In genomic region chr3:135887220-135887619, GRCh38 we compare ENCODE assay signal across 20 cellular contexts.
DNase-seq lines count a peak whose midpoint lies in the region; ATAC-seq and TF ChIP-seq lines count a peak whose summit lies in the region.
"Had no signal": no experiment of that assay in that cellular context is flagged by ENCODE, and none has a peak within 500 bp of the region (broad histone marks: within the 10 kb centered on the region; RNA-seq: fewer than 3 reads in every experiment).

No MANE protein-coding gene starts in this region.

- 0% methylated on average over 1 of the region's 2 CpGs; no CpG with 5 or more reads in 1 of the 2 experiments for WGBS in IMR-90 (ENCODE audit: extremely low coverage in 2 of 2, insufficient read length in 1 of 2), 2 experiments
- WGBS in mammary epithelial cell (ENCODE audit: low coverage, missing lambda C conversion rate), result 23% methylated on average over 2 of the region's 2 CpGs

- H3K4me3 Mint-ChIP-seq in activated CD4-positive, alpha-beta memory T cell treated with anti-CD3 and anti-CD28 coated beads, Interleukin-2, amount 10 ng/mL, durations not matched to agents 7 days and 5 days, result no peak overlapping the region
- H3K4me3 Mint-ChIP-seq: activated CD4-positive, alpha-beta T cell treated with anti-CD3 and anti-CD28 coated beads, Interleukin-2, amount 10 ng/mL, durations not matched to agents 24 days and 14 days; activated naive CD8-positive, alpha-beta T cell treated with anti-CD3 and anti-CD28 coated beads, Interleukin-2, amount 10 ng/mL, durations not matched to agents 7 days and 5 days had no signal

- no peak for TF ChIP-seq POLR2A in IMR-90 (IDR thresholded peaks at IDR 0.05; ENCODE audit: low read depth, low read length)

- no peaks in the 10 kb centered on the region for H3K9me3 Mint-ChIP-seq in activated CD4-positive, alpha-beta memory T cell treated with anti-CD3 and anti-CD28 coated beads, Interleukin-2, amount 10 ng/mL, durations not matched to agents 7 days and 5 days
- H3K9me3 Mint-ChIP-seq: activated CD4-positive, alpha-beta T cell treated with anti-CD3 and anti-CD28 coated beads, Interleukin-2, amount 10 ng/mL, durations not matched to agents 24 days and 14 days; activated naive CD8-positive, alpha-beta T cell treated with anti-CD3 and anti-CD28 coated beads, Interleukin-2, amount 10 ng/mL, durations not matched to agents 7 days and 5 days had no signal

- dilution Hi-C loops in IMR-90 (cut with HindIII; ENCODE audit: low sequenced_read_pairs, unreplicated experiment) (no loop called here), mammary epithelial cell (cut with HindIII; ENCODE audit: low sequenced_read_pairs) (loop anchor here (25.0 kb wide), 1 partner anchor 125 kb away; no protein-coding TSS in a partner anchor)

- H4K91ac ChIP-seq in IMR-90 (ENCODE audit: insufficient read depth, low read depth, low read length), result no peak overlapping the region

- no peak overlapping the region for H4K5ac ChIP-seq in IMR-90 (ENCODE audit: low read depth, low read length)

- no peak overlapping the region for H2BK5ac ChIP-seq in IMR-90 (ENCODE audit: low read depth, low read length, poor library complexity, severe bottlenecking)

- H4K8ac ChIP-seq in IMR-90 (ENCODE audit: low read depth in 2 of 2, low read length in 2 of 2), result no peak overlapping the region

- no peak overlapping the region for H3K4ac ChIP-seq in IMR-90 (ENCODE audit: low read depth, low read length)

- H3K27me3 ChIP-seq in IMR-90 (ENCODE audit: control insufficient read depth, insufficient read depth, low read length) (no peaks in the 10 kb centered on the region), mammary epithelial cell (ENCODE audit: insufficient read depth, low read length) (no peaks in the 10 kb centered on the region)
- H3K27me3 ChIP-seq: SJCRH30, tibial artery had no signal

- H3K18ac ChIP-seq in IMR-90 (ENCODE audit: low read depth, low read length), result no peak overlapping the region

- DNase-seq in ELR (ENCODE audit: low read depth) (peak; percentile 94), IMR-90 (peak; percentile 87), mammary epithelial cell (peak; percentile 93), kidney tubule cell (ENCODE audit: low spot score) (peak; percentile 98), KG1 (lab: John Stamatoyannopoulos, UW) (no peak), NCI-H1092 (lab: John Stamatoyannopoulos, UW) (no peak)
- no peak for DNase-seq in activated CD4-positive, CD25-positive, alpha-beta regulatory T cell treated with anti-CD3 and anti-CD28 coated beads, Interleukin-2, amount 50 U/mL, for 72 hours
- DNase-seq in activated CD4-positive, alpha-beta memory T cell treated with anti-CD3 and anti-CD28 coated beads, Interleukin-2, amount 10 ng/mL, durations not matched to agents 7 days and 5 days, result no peak
- DNase-seq: activated CD4-positive, alpha-beta T cell treated with anti-CD3 and anti-CD28 coated beads, Interleukin-2, amount 10 ng/mL, durations not matched to agents 24 days and 14 days; activated naive CD8-positive, alpha-beta T cell treated with anti-CD3 and anti-CD28 coated beads, Interleukin-2, amount 10 ng/mL, durations not matched to agents 7 days and 5 days; activated T-cell treated with anti-CD3 and anti-CD28 coated beads, Interleukin-2, amount 50 U/mL, for 48 hours; H7; heart left ventricle; NCI-H1694; NCI-H446 treated with DMSO at 0.1 percent for 48 hours; occipital lobe; tibial artery had no signal

- POLR2A ChIA-PET in IMR-90 (lab: Charles Lee; ENCODE audit: unreplicated experiment), result no interaction called here
- POLR2A ChIA-PET in activated CD4-positive, alpha-beta memory T cell treated with anti-CD3 and anti-CD28 coated beads, Interleukin-2, amount 10 ng/mL, durations not matched to agents 7 days and 5 days (lab: Charles Lee), result no interaction called here

- no peak overlapping the region for H3K14ac ChIP-seq in IMR-90 (replicated peaks; ENCODE audit: low read depth, low read length)

- H3K9me3 ChIP-seq in IMR-90 (ENCODE audit: control insufficient read depth, insufficient read depth, low read length), result no peaks in the 10 kb centered on the region
- no peaks in the 10 kb centered on the region for H3K9me3 ChIP-seq in mammary epithelial cell (replicated peaks; ENCODE audit: insufficient read depth, low read length)
- H3K9me3 ChIP-seq: heart left ventricle, SJCRH30, tibial artery had no signal

- no peaks in the 10 kb centered on the region for H3K27me3 Mint-ChIP-seq in activated CD4-positive, alpha-beta memory T cell treated with anti-CD3 and anti-CD28 coated beads, Interleukin-2, amount 10 ng/mL, durations not matched to agents 7 days and 5 days
- H3K27me3 Mint-ChIP-seq: activated CD4-positive, alpha-beta T cell treated with anti-CD3 and anti-CD28 coated beads, Interleukin-2, amount 10 ng/mL, durations not matched to agents 24 days and 14 days had no signal

- intact Hi-C loops in IMR-90 (cut with micrococcal nuclease) (no loop called here), mammary epithelial cell (cut with micrococcal nuclease) (no loop called here)

- peak; percentile 29; the same call in 1 of the 2 replicates for ATAC-seq in IMR-90 (ENCODE audit: low read depth)
- ATAC-seq: GM12878, heart left ventricle had no signal

- TF ChIP-seq CTCF in IMR-90 (conservative IDR thresholded peaks at IDR 0.05; ENCODE audit: low read depth, low read length) (no peak), mammary epithelial cell (conservative IDR thresholded peaks at IDR 0.05 in 1 of 2, IDR thresholded peaks at IDR 0.05 in 1 of 2; ENCODE audit: extremely low read depth in 1 of 2, insufficient read depth in 1 of 2, low read depth in 1 of 2, low read length in 2 of 2) (no peak)

- H4K20me1 ChIP-seq in IMR-90 (ENCODE audit: insufficient read depth, low read length), result no peaks in the 10 kb centered on the region
- no peaks in the 10 kb centered on the region for H4K20me1 ChIP-seq in mammary epithelial cell (ENCODE audit: insufficient read depth, low read length)

- H3K23ac ChIP-seq in IMR-90 (ENCODE audit: low read depth, low read length), result no peak overlapping the region

- H3K36me3 ChIP-seq in IMR-90 (ENCODE audit: control insufficient read depth, insufficient read depth, low read length) (no peaks in the 10 kb centered on the region), mammary epithelial cell (ENCODE audit: insufficient read depth, low read length) (no peaks in the 10 kb centered on the region)
- H3K36me3 ChIP-seq: heart left ventricle, SJCRH30, tibial artery had no signal

- H3K36me3 Mint-ChIP-seq in activated CD4-positive, alpha-beta memory T cell treated with anti-CD3 and anti-CD28 coated beads, Interleukin-2, amount 10 ng/mL, durations not matched to agents 7 days and 5 days (ENCODE audit: low read depth), result no peaks in the 10 kb centered on the region
- H3K36me3 Mint-ChIP-seq: activated naive CD8-positive, alpha-beta T cell treated with anti-CD3 and anti-CD28 coated beads, Interleukin-2, amount 10 ng/mL, durations not matched to agents 7 days and 5 days had no signal

- H2BK15ac ChIP-seq in IMR-90 (ENCODE audit: low read depth, low read length), result no peak overlapping the region

- H3K4me3 ChIP-seq in IMR-90 (ENCODE audit: insufficient read depth, low read depth, low read length) (no peak overlapping the region), mammary epithelial cell (replicated peaks in 1 of 3; ENCODE audit: insufficient read depth in 1 of 3, low read depth in 2 of 3, low read length in 3 of 3) (no peak overlapping the region)
- H3K4me3 ChIP-seq: GM12878, heart left ventricle, SJCRH30, skin epidermis, tibial artery had no signal

- H2AK9ac ChIP-seq in IMR-90 (replicated peaks; ENCODE audit: low read depth, low read length, poor library complexity), result no peak overlapping the region

- H3K9me1 ChIP-seq in IMR-90 (ENCODE audit: insufficient read depth, low read length), result no peaks in the 10 kb centered on the region

- no peak overlapping the region for H3K56ac ChIP-seq in IMR-90 (ENCODE audit: extremely low read depth, insufficient read depth, low read length)

- no peaks in the 10 kb centered on the region for H3K79me2 ChIP-seq in mammary epithelial cell (ENCODE audit: insufficient read depth, low read length)

- H3K27ac Mint-ChIP-seq in activated CD4-positive, alpha-beta memory T cell treated with anti-CD3 and anti-CD28 coated beads, Interleukin-2, amount 10 ng/mL, durations not matched to agents 7 days and 5 days, result no peak overlapping the region
- H3K27ac Mint-ChIP-seq: activated CD4-positive, alpha-beta T cell treated with anti-CD3 and anti-CD28 coated beads, Interleukin-2, amount 10 ng/mL, durations not matched to agents 24 days and 14 days; activated naive CD8-positive, alpha-beta T cell treated with anti-CD3 and anti-CD28 coated beads, Interleukin-2, amount 10 ng/mL, durations not matched to agents 7 days and 5 days had no signal

- H3K4me2 ChIP-seq in IMR-90 (ENCODE audit: low read depth, low read length) (no peak overlapping the region; the same call in 1 of the 2 replicates), mammary epithelial cell (ENCODE audit: insufficient read depth, low read depth, low read length) (no peak overlapping the region)

- BruUV-seq in IMR-90 (replicated peaks; lab: Mats Ljungman, UMichigan) (no TSS peak), mammary epithelial cell (replicated peaks; lab: Mats Ljungman, UMichigan) (no TSS peak)

- H2AK5ac ChIP-seq in IMR-90 (ENCODE audit: low read depth, low read length), result no peak overlapping the region

- no peak overlapping the region for H3K9ac ChIP-seq in IMR-90 (ENCODE audit: low read depth, low read length)
- no peak overlapping the region for H3K9ac ChIP-seq in mammary epithelial cell (ENCODE audit: insufficient read depth, low read length)

- no peak for TF ChIP-seq RAD21 in IMR-90 (IDR thresholded peaks at IDR 0.05; ENCODE audit: low read length)

- no peak overlapping the region for H2BK20ac ChIP-seq in IMR-90 (ENCODE audit: low read depth, low read length)

- H3K79me1 ChIP-seq in IMR-90 (ENCODE audit: low read depth in 1 of 2, low read length in 2 of 2), result no peaks in the 10 kb centered on the region

- H3K4me1 ChIP-seq in IMR-90 (ENCODE audit: control insufficient read depth, insufficient read depth, low read length), result no peaks in the 10 kb centered on the region
- H3K4me1 ChIP-seq in mammary epithelial cell (ENCODE audit: insufficient read depth, low read length), result peaks cover 10% of the 10 kb centered on the region
- H3K4me1 ChIP-seq: heart left ventricle, SJCRH30, tibial artery had no signal

- H2AFZ ChIP-seq in IMR-90 (replicated peaks; ENCODE audit: low read length, poor library complexity), result no peak overlapping the region
- no peak overlapping the region for H2AFZ ChIP-seq in mammary epithelial cell (ENCODE audit: low read depth, low read length)

- no peaks in the 10 kb centered on the region for H3K4me1 Mint-ChIP-seq in activated CD4-positive, alpha-beta memory T cell treated with anti-CD3 and anti-CD28 coated beads, Interleukin-2, amount 10 ng/mL, durations not matched to agents 7 days and 5 days
- H3K4me1 Mint-ChIP-seq: activated CD4-positive, alpha-beta T cell treated with anti-CD3 and anti-CD28 coated beads, Interleukin-2, amount 10 ng/mL, durations not matched to agents 24 days and 14 days; activated naive CD8-positive, alpha-beta T cell treated with anti-CD3 and anti-CD28 coated beads, Interleukin-2, amount 10 ng/mL, durations not matched to agents 7 days and 5 days had no signal

- CTCF ChIA-PET in IMR-90 (lab: Yijun Ruan, JAX) (interaction anchor here (0.7 kb wide), 2 partner anchors 185 to 787 kb away, joined by 3 read pairs; no protein-coding TSS in a partner anchor), mammary epithelial cell (lab: Charles Lee; ENCODE audit: low non-redundant PET) (no interaction called here)
- CTCF ChIA-PET in activated CD4-positive, alpha-beta memory T cell treated with anti-CD3 and anti-CD28 coated beads, Interleukin-2, amount 10 ng/mL, durations not matched to agents 7 days and 5 days (lab: Charles Lee), result no interaction called here

- H3K27ac ChIP-seq in IMR-90 (ENCODE audit: insufficient read depth, low read length) (no peak overlapping the region), mammary epithelial cell (ENCODE audit: insufficient read depth, low read depth, low read length) (no peak overlapping the region)
- H3K27ac ChIP-seq: heart left ventricle, SJCRH30, skin epidermis, tibial artery had no signal

- in situ Hi-C loops in IMR-90 (cut with MboI; ENCODE audit: low sequenced_read_pairs) (no loop called here), mammary epithelial cell (cut with MboI; ENCODE audit: low sequenced_read_pairs in 2 of 2) (loop anchor here (25.0 kb wide), 2 partner anchors 1100 to 1275 kb away; partner anchors contain the start of gene EPHB1 (in 1 of the 2))

- H2BK120ac ChIP-seq in IMR-90 (ENCODE audit: low read depth, low read length), result no peak overlapping the region

Comparison
In these comparisons a context has a peak if more than half of its experiments do, and no peak if none do; other contexts are left out.
1. DNase-seq: peak in ELR (single experiment), IMR-90 (single experiment), mammary epithelial cell (single experiment) and kidney tubule cell (single experiment); none in KG1 (single experiment), activated CD4-positive, CD25-positive, alpha-beta regulatory T cell treated with anti-CD3 and anti-CD28 coated beads, Interleukin-2, amount 50 U/mL, for 72 hours (single experiment), activated CD4-positive, alpha-beta memory T cell treated with anti-CD3 and anti-CD28 coated beads, Interleukin-2, amount 10 ng/mL, durations not matched to agents 7 days and 5 days (single experiment) and NCI-H1092 (single experiment).